9 cellular contexts compared by ENCODE assay signal in genomic region chr18:12837747-12838146, GRCh38. TPM values are rescaled to one million over a fixed set of nuclear protein-coding genes. Genes with fewer than 3 reads are reported as not detected.
DNase-seq lines count a peak whose midpoint lies in the region; ATAC-seq and TF ChIP-seq lines count a peak whose summit lies in the region.
"Had no signal": no experiment of that assay in that cellular context is flagged by ENCODE, and none has a peak within 500 bp of the region (broad histone marks: within the 10 kb centered on the region; RNA-seq: fewer than 3 reads in every experiment).

No MANE protein-coding gene starts in this region.

- POLR2A ChIA-PET in Caco-2 (lab: Charles Lee), result interaction anchor here (1.0 kb wide), 1 partner anchor 46 kb away, joined by 19 read pairs; the partner anchor contains the start of gene PTPN2
- POLR2A ChIA-PET in naive thymus-derived CD8-positive, alpha-beta T cell (lab: Charles Lee), result interaction anchor here (1.1 kb wide), 1 partner anchor 9 kb away, joined by 3 read pairs; no protein-coding TSS in a partner anchor

- H3K27me3 Mint-ChIP-seq in Caco-2 (ENCODE audit: insufficient read depth, unreplicated experiment), result no peaks in the 10 kb centered on the region
- H3K27me3 Mint-ChIP-seq in naive thymus-derived CD8-positive, alpha-beta T cell, result no peaks in the 10 kb centered on the region

- H3K36me3 Mint-ChIP-seq in Caco-2 (ENCODE audit: insufficient read depth, unreplicated experiment), result peaks cover 17% of the 10 kb centered on the region
- peaks cover 6 to 43% (median 26%) of the 10 kb centered on the region in 3 donors for H3K36me3 Mint-ChIP-seq in naive thymus-derived CD8-positive, alpha-beta T cell

- H3K9me3 ChIP-seq in Caco-2, result no peaks in the 10 kb centered on the region
- H3K9me3 ChIP-seq in breast epithelium, result no peaks in the 10 kb centered on the region

- H3K27me3 ChIP-seq in Caco-2 (replicated peaks; ENCODE audit: control insufficient read depth, insufficient read depth, low read length), result no peaks in the 10 kb centered on the region
- no peaks in the 10 kb centered on the region for H3K27me3 ChIP-seq in breast epithelium

- no peaks in the 10 kb centered on the region for H3K9me3 Mint-ChIP-seq in Caco-2 (ENCODE audit: unreplicated experiment)
- no peaks in the 10 kb centered on the region for H3K9me3 Mint-ChIP-seq in naive thymus-derived CD8-positive, alpha-beta T cell

- ATAC-seq in naive thymus-derived CD8-positive, alpha-beta T cell, result no peak
- no peak for ATAC-seq in GM19397 (IDR thresholded peaks at IDR 0.05; ENCODE audit: unreplicated experiment)

- H3K36me3 ChIP-seq in Caco-2 (ENCODE audit: control insufficient read depth, insufficient read depth, low read length), result no peaks in the 10 kb centered on the region; the same call in 1 of the 2 replicates
- no peaks in the 10 kb centered on the region for H3K36me3 ChIP-seq in breast epithelium

- H3K27ac Mint-ChIP-seq in Caco-2 (ENCODE audit: unreplicated experiment), result peak overlapping the region; percentile 72
- H3K27ac Mint-ChIP-seq in naive thymus-derived CD8-positive, alpha-beta T cell, result peak overlapping the region in 7 of 10 donors; percentile 9 to 90 (median 71)

- BruUV-seq in Caco-2 (replicated peaks; lab: Mats Ljungman, UMichigan), result no TSS peak

- H3K4me1 Mint-ChIP-seq in Caco-2 (ENCODE audit: low read depth, unreplicated experiment), result peaks cover 6% of the 10 kb centered on the region
- H3K4me1 Mint-ChIP-seq in naive thymus-derived CD8-positive, alpha-beta T cell, result peaks cover 30 to 55% (median 51%) of the 10 kb centered on the region in 4 donors

- TF ChIP-seq CTCF in Caco-2 (IDR thresholded peaks at IDR 0.05; ENCODE audit: insufficient read depth in 1 of 2, low read depth in 1 of 2, low read length in 1 of 2, severe bottlenecking in 1 of 2, unreplicated experiment in 1 of 2) (no peak), NB4 (IDR thresholded peaks at IDR 0.05; ENCODE audit: low read depth, low read length) (no peak), breast epithelium (IDR thresholded peaks at IDR 0.05) (no peak)

- H3K4me1 ChIP-seq in Caco-2, result peaks cover 16% of the 10 kb centered on the region
- H3K4me1 ChIP-seq in breast epithelium, result peaks cover 0 to 9% of the 10 kb centered on the region in 2 donors

- no peak overlapping the region for H3K4me3 Mint-ChIP-seq in Caco-2 (ENCODE audit: unreplicated experiment)
- peak overlapping the region in 2 of 10 donors; percentile 63 to 68 for H3K4me3 Mint-ChIP-seq in naive thymus-derived CD8-positive, alpha-beta T cell

- H3K27ac ChIP-seq in breast epithelium, result peak overlapping the region; percentile 29 to 72

- intact Hi-C loops in Caco-2 (cut with micrococcal nuclease; ENCODE audit: unreplicated experiment) (no loop called here), breast epithelium (cut with DNase I; ENCODE audit: low total_unique reads) (no loop called here)

- H3K4me3 ChIP-seq in Caco-2 (ENCODE audit: low read depth, low read length) (no peak overlapping the region), NB4 (ENCODE audit: low read depth, low read length) (peak overlapping the region; percentile 55), breast epithelium (no peak overlapping the region)

- CTCF ChIA-PET in Caco-2 (lab: Charles Lee), result interaction anchor here (0.7 kb wide), 1 partner anchor 97 kb away, joined by 3 read pairs; no protein-coding TSS in a partner anchor

- TF ChIP-seq POLR2A in NB4 (IDR thresholded peaks at IDR 0.05; ENCODE audit: extremely low read depth, insufficient read length) (no peak), breast epithelium (IDR thresholded peaks at IDR 0.05) (no peak)

- DNase-seq in Caco-2 (no peak), NB4 (ENCODE audit: low read depth) (no peak), breast epithelium (ENCODE audit: low spot score in 2 of 2) (no peak), glomerular visceral epithelial cell (ENCODE audit: extremely low spot score) (no peak), mesenteric fat pad (ENCODE audit: low spot score) (no peak)
- no peak for DNase-seq in naive thymus-derived CD8-positive, alpha-beta T cell
- no peak for DNase-seq in activated CD4-positive, CD25-positive, alpha-beta regulatory T cell (lab: John Stamatoyannopoulos, UW)
- DNase-seq: stimulated activated CD4-positive, alpha-beta T cell treated with anti-CD3 and anti-CD28 coated beads, Interleukin-4, amount 100 ng/mL, for 4 hours had no signal

RNA-seq across cellular contexts. Expression of gene PTPN2, which starts 46.3 kb away (rescaled TPM):
- total RNA-seq in Caco-2 (2022) (53.4 and 55.0 TPM in 2 replicates), breast epithelium (10 to 100 TPM; 38.4 to 57.1 (median 53.7) TPM), mesenteric fat pad (33.8 TPM)
- 10 to 100 TPM; 62.7 to 71.7 TPM for total RNA-seq in naive thymus-derived CD8-positive, alpha-beta T cell
- 10 to 100 TPM; 71.4 to 76.1 (median 74.2) TPM for polyA plus RNA-seq in naive thymus-derived CD8-positive, alpha-beta T cell
